ENCODE assay signal across 30 cellular contexts in genomic region chr12:10974965-10975364, GRCh38. TPM values are rescaled to one million over a fixed set of nuclear protein-coding genes. Genes with fewer than 3 reads are reported as not detected.
DNase-seq lines count a peak whose midpoint lies in the region; ATAC-seq, FAIRE-seq and TF ChIP-seq lines count a peak whose summit lies in the region.
"Had no signal": no experiment of that assay in that cellular context is flagged by ENCODE, and none has a peak within 500 bp of the region (broad histone marks: within the 10 kb centered on the region; RNA-seq: fewer than 3 reads in every experiment).

No MANE protein-coding gene starts in this region.

- H3K9me3 ChIP-seq in NT2/D1 (ENCODE audit: insufficient read depth, low read length) (0 out of 2 replicates have a peak, but pooled peaks cover 4% of the 10 kb centered on the region), H1 (ENCODE audit: insufficient read depth in 2 of 2, low read depth in 1 of 2, low read length in 1 of 2) (no peaks in the 10 kb centered on the region)
- H3K9me3 ChIP-seq: BE2C, BLaER1 had no signal

- no peak overlapping the region for H2AK5ac ChIP-seq in H1 (ENCODE audit: low read depth, low read length)

- H3K36me3 ChIP-seq in GM23338 (ENCODE audit: insufficient read depth): no peaks in the 10 kb centered on the region
- H3K36me3 ChIP-seq in NT2/D1 (ENCODE audit: insufficient read depth, insufficient read length, low read length): no peaks in the 10 kb centered on the region
- no peaks in the 10 kb centered on the region for H3K36me3 ChIP-seq in H1 (ENCODE audit: control insufficient read depth in 2 of 4, insufficient read depth in 4 of 4, low read length in 3 of 4)
- H3K36me3 ChIP-seq: BE2C, BLaER1 had no signal

- H3F3A ChIP-seq in GM23338 (replicated peaks; ENCODE audit: low read depth): no peaks in the 10 kb centered on the region

- H3K27me3 ChIP-seq in GM23338 (ENCODE audit: insufficient read depth) (no peaks in the 10 kb centered on the region), NT2/D1 (ENCODE audit: insufficient read depth, insufficient read length) (no peaks in the 10 kb centered on the region), H1 (replicated peaks in 1 of 4; ENCODE audit: control insufficient read depth in 3 of 4, extremely low read depth in 1 of 4, insufficient read depth in 3 of 4, low read length in 3 of 4) (no peaks in the 10 kb centered on the region)
- H3K27me3 ChIP-seq: BE2C, BLaER1 had no signal

- peaks cover 3% of the 10 kb centered on the region; the same call in 1 of the 2 replicates for H3K79me1 ChIP-seq in H1 (ENCODE audit: low read depth, low read length)

- peaks cover 43% of the 10 kb centered on the region for H3K4me1 Mint-ChIP-seq in GM23338
- H3K4me1 Mint-ChIP-seq: CD14-positive monocyte had no signal

- CTCF ChIA-PET in H1 (lab: Charles Lee; ENCODE audit: partially characterized antibody): no interaction called here

- no peak overlapping the region for H3K9ac ChIP-seq in NT2/D1 (ENCODE audit: insufficient read length, low read depth)
- H3K9ac ChIP-seq in H1 (replicated peaks in 1 of 4; ENCODE audit: extremely low read depth in 1 of 4, low read depth in 3 of 4, low read length in 3 of 4): no peak overlapping the region
- H3K9ac ChIP-seq: BLaER1 had no signal

- no peak for TF ChIP-seq EP300 in H1 (IDR thresholded peaks at IDR 0.05; ENCODE audit: borderline replicate concordance in 1 of 2, low read depth in 2 of 2, low read length in 2 of 2)

- H3K36me3 Mint-ChIP-seq in GM23338 (ENCODE audit: low read depth): no peaks in the 10 kb centered on the region

- H3K4me2 ChIP-seq in GM23338 (peak overlapping the region; percentile 24), H1 (ENCODE audit: insufficient read depth in 1 of 2, low read depth in 2 of 2, low read length in 2 of 2) (peak overlapping the region; percentile 7 to 49; a peak in 1 of 4 replicates)
- H3K4me2 ChIP-seq: BLaER1 had no signal

- H3K9me3 Mint-ChIP-seq in GM23338: no peaks in the 10 kb centered on the region
- H3K9me3 Mint-ChIP-seq: CD4-positive, alpha-beta memory T cell; CD8-positive, alpha-beta memory T cell had no signal

- H4K91ac ChIP-seq in H1 (replicated peaks; ENCODE audit: insufficient read length, low read length): no peak overlapping the region

- no peaks in the 10 kb centered on the region for H3K9me2 ChIP-seq in GM23338 (ENCODE audit: insufficient read depth)

- no peak overlapping the region for H2BK5ac ChIP-seq in H1 (ENCODE audit: low read depth, low read length)

- no peak overlapping the region for H2BK20ac ChIP-seq in H1 (ENCODE audit: low read length)

- ATAC-seq in GM23338: peak; percentile 78
- no peak for ATAC-seq in GM18858 (IDR thresholded peaks at IDR 0.05; ENCODE audit: unreplicated experiment)
- ATAC-seq: GM12878 had no signal

- no peak overlapping the region for H3K18ac ChIP-seq in H1 (ENCODE audit: extremely low read depth, low read length)

- peak overlapping the region; percentile 25 for H3K27ac Mint-ChIP-seq in GM23338
- H3K27ac Mint-ChIP-seq: CD14-positive monocyte; CD4-positive, CD25-positive, alpha-beta regulatory T cell; CD8-positive, alpha-beta memory T cell had no signal

- H3K4ac ChIP-seq in H1 (replicated peaks; ENCODE audit: insufficient read length, low read depth, low read length): no peak overlapping the region

- POLR2A ChIA-PET in H1 (lab: Charles Lee; ENCODE audit: partially characterized antibody): no interaction called here

- no peak overlapping the region for H2BK15ac ChIP-seq in H1 (ENCODE audit: low read length)

- no peak for FAIRE-seq in H1 (lab: Jason Lieb, UNC)
- FAIRE-seq: A204.1, GM12878, GM12892 had no signal

- peaks cover 3% of the 10 kb centered on the region for H3K27me3 Mint-ChIP-seq in GM23338 (ENCODE audit: insufficient read depth, low read depth, poor library complexity)

- no peak overlapping the region for H4K8ac ChIP-seq in H1 (ENCODE audit: extremely low read depth, insufficient read depth, low read length)

- no peak for TF ChIP-seq POLR2A in H1 (IDR thresholded peaks at IDR 0.05; ENCODE audit: control extremely low read depth in 1 of 2, low read depth in 2 of 2, low read length in 2 of 2)

- no peak overlapping the region for H2AFZ ChIP-seq in GM23338
- H2AFZ ChIP-seq in H1 (ENCODE audit: low read length): no peak overlapping the region

- no peak overlapping the region for H3K14ac ChIP-seq in H1 (ENCODE audit: insufficient read length)

- H2BK12ac ChIP-seq in H1 (ENCODE audit: low read depth, low read length): no peak overlapping the region

- TF ChIP-seq CTCF in GM23338 (conservative IDR thresholded peaks at IDR 0.05; ENCODE audit: low read depth in 2 of 2) (no peak), H1 (IDR thresholded peaks at IDR 0.05; ENCODE audit: control extremely low read depth in 1 of 3, insufficient read depth in 1 of 3, low read depth in 1 of 3, low read length in 3 of 3) (no peak)

- H4K20me1 ChIP-seq in GM23338 (replicated peaks; ENCODE audit: insufficient read depth): peaks cover 5% of the 10 kb centered on the region
- peaks cover 0 to 2% of the 10 kb centered on the region in 2 experiments for H4K20me1 ChIP-seq in H1 (replicated peaks in 1 of 2; ENCODE audit: control insufficient read depth in 1 of 2, insufficient read depth in 2 of 2, low read length in 2 of 2)

- peak overlapping the region; percentile 43; the same call in 1 of the 2 replicates for H3K27ac ChIP-seq in GM23338 (ENCODE audit: low read depth)
- H3K27ac ChIP-seq in H1 (ENCODE audit: low read depth, low read length): no peak overlapping the region
- H3K27ac ChIP-seq: BLaER1 had no signal

- H3K23ac ChIP-seq in H1 (ENCODE audit: insufficient read length): no peak overlapping the region

- no peak overlapping the region for H3K4me3 Mint-ChIP-seq in GM23338
- H3K4me3 Mint-ChIP-seq: CD14-positive monocyte; CD4-positive, alpha-beta memory T cell had no signal

- H3K4me3 ChIP-seq in GM23338: no peak overlapping the region
- no peak overlapping the region for H3K4me3 ChIP-seq in NT2/D1 (ENCODE audit: insufficient read length, low read depth)
- H3K4me3 ChIP-seq in H1 (ENCODE audit: extremely low read depth in 1 of 4, insufficient read depth in 2 of 4, low read depth in 3 of 4, low read length in 4 of 4): no peak overlapping the region
- H3K4me3 ChIP-seq: BLaER1, GM12878 had no signal

- no peak overlapping the region for H3K56ac ChIP-seq in H1 (replicated peaks; ENCODE audit: insufficient read length, low read depth, low read length)

- no peak overlapping the region for H2BK120ac ChIP-seq in H1 (replicated peaks; ENCODE audit: low read depth, low read length)

- no peaks in the 10 kb centered on the region for H3K23me2 ChIP-seq in H1 (ENCODE audit: low read depth, low read length)

- no peak for TF ChIP-seq RAD21 in H1 (IDR thresholded peaks at IDR 0.05 in 1 of 2, conservative IDR thresholded peaks at IDR 0.05 in 1 of 2; ENCODE audit: low read depth in 2 of 2, low read length in 2 of 2)

- 39% methylated on average over 3 of the region's 3 CpGs; no CpG with 5 or more reads in 1 of the 2 experiments for WGBS in H1 (ENCODE audit: extremely low coverage in 1 of 2, insufficient coverage in 1 of 2, insufficient read length in 1 of 2, insufficient replicate concordance in 2 of 2, low coverage in 1 of 2, low lambda C conversion rate in 2 of 2, missing lambda C conversion rate in 1 of 2), 2 experiments

- H3K79me2 ChIP-seq in GM23338 (replicated peaks; ENCODE audit: insufficient read depth) (no peaks in the 10 kb centered on the region), H1 (ENCODE audit: control insufficient read depth in 1 of 2, insufficient read depth in 2 of 2, low read length in 2 of 2) (no peaks in the 10 kb centered on the region; a peak in 1 of 4 replicates)

- H4K5ac ChIP-seq in H1 (ENCODE audit: insufficient read length, low read depth, low read length): no peak overlapping the region

- H3K4me1 ChIP-seq in GM23338 (ENCODE audit: insufficient read depth) (peaks cover 47% of the 10 kb centered on the region), NT2/D1 (ENCODE audit: insufficient read depth, insufficient read length) (no peaks in the 10 kb centered on the region), H1 (replicated peaks in 1 of 4; ENCODE audit: control insufficient read depth in 3 of 4, insufficient read depth in 4 of 4, low read length in 3 of 4) (peaks cover 0 to 5% (median 2%) of the 10 kb centered on the region in 4 experiments; a peak in 3 of 7 replicates)
- H3K4me1 ChIP-seq: BLaER1 had no signal

- peak; percentile 17 for DNase-seq in GM23338 (ENCODE audit: low spot score)
- peak; percentile 51 for DNase-seq in NT2/D1 (ENCODE audit: low read depth, low spot score)
- DNase-seq in H1 (ENCODE audit: low read depth in 1 of 2, low spot score in 2 of 2): no peak
- DNase-seq in activated CD4-positive, alpha-beta T cell treated with anti-CD3 and anti-CD28 coated beads for 1 hour: no peak
- DNase-seq in NCI-H1105 treated with DMSO at 0.1 percent for 48 hours (lab: John Stamatoyannopoulos, UW): no peak
- DNase-seq in stimulated activated CD4-positive, alpha-beta T cell treated with anti-CD3 and anti-CD28 coated beads, Interleukin-1b, Interleukin-23, amount 100 ng/mL, for 48 hours: no peak
- DNase-seq: 8988T; ACHN; BE2C; C1 segment of cervical spinal cord; CD4-positive, alpha-beta memory T cell; CD4-positive, CD25-positive, alpha-beta regulatory T cell; CD8-positive, alpha-beta memory T cell; COR-L47; DMS 273 treated with DMSO at 0.1 percent for 48 hours; DMS153; DMS53; DMS79; DND-41; EL; GDM1 had no signal

RNA-seq across cellular contexts. Expression of gene TAS2R50, which starts 11.7 kb away (rescaled TPM):
- total RNA-seq in GM23338 (2014; rRNA removed; shearing (Covaris generic)): 3.4 and 5.7 TPM in 2 replicates
- not detected in 2 replicates for polyA plus RNA-seq in GM23338 (2016; fragmentation: Nextera tagmentation; extraction: Ambion mirVana)
- total RNA-seq in H1 (2021; fragmentation: NEBNext Ultra II Directional; extraction: Animal tissue kit (Norgen Biotek cat#: 25700)): 0.33 and 0.50 TPM in 2 replicates
- polyA plus RNA-seq in H1 (2011; rRNA removed): 0.11 TPM in 1 of 2 replicates, not detected in the other
- 0.13 TPM for polyA plus RNA-seq in H1 (2011; cell fraction: cytosol; rRNA removed)
- 0.50 TPM for polyA plus RNA-seq in H1 (2011; cell fraction: nucleus; rRNA removed)
- polyA plus RNA-seq in H1 (2012, experiment 1 of 2): not detected in 4 replicates
- not detected for polyA plus RNA-seq in H1 (2012, experiment 2 of 2)
- polyA plus RNA-seq in H1 (2013, experiment 1 of 2): 0.06 TPM
- 0.06 TPM for polyA plus RNA-seq in H1 (2013, experiment 2 of 2)
- polyA minus RNA-seq in H1 (2011; rRNA and poly(A)+ RNA removed): 4.2 and 6.6 TPM in 2 replicates
- polyA minus RNA-seq in H1 (2011; cell fraction: cytosol; rRNA and poly(A)+ RNA removed): not detected
- 26.4 TPM for polyA minus RNA-seq in H1 (2011; cell fraction: nucleus; rRNA and poly(A)+ RNA removed)
- total RNA-seq: G401 had no signal
- polyA plus RNA-seq: CD14-positive monocyte; CD4-positive, alpha-beta memory T cell; CD4-positive, CD25-positive, alpha-beta regulatory T cell; CD8-positive, alpha-beta memory T cell had no signal

RNA-seq across cellular contexts. Expression of gene TAS2R20, which starts 23.1 kb away (rescaled TPM):
- total RNA-seq in GM23338 (2014; rRNA removed; shearing (Covaris generic)): 3.9 and 6.0 TPM in 2 replicates
- polyA plus RNA-seq in GM23338 (2016; fragmentation: Nextera tagmentation; extraction: Ambion mirVana) (not detected in 2 replicates), H1 (2011; rRNA removed) (0.17 and 0.57 TPM in 2 replicates)
- total RNA-seq in H1 (2021; fragmentation: NEBNext Ultra II Directional; extraction: Animal tissue kit (Norgen Biotek cat#: 25700)): 0.54 and 0.71 TPM in 2 replicates
- 0.41 TPM for polyA plus RNA-seq in H1 (2011; cell fraction: cytosol; rRNA removed)
- polyA plus RNA-seq in H1 (2011; cell fraction: nucleus; rRNA removed): 1.2 TPM
- 0.17 to 0.31 TPM (median 0.25 TPM) in 3 of 4 replicates, not detected in the other for polyA plus RNA-seq in H1 (2012, experiment 1 of 2)
- polyA plus RNA-seq in H1 (2012, experiment 2 of 2): not detected
- polyA plus RNA-seq in H1 (2013, experiment 1 of 2): 0.22 TPM
- 0.15 TPM for polyA plus RNA-seq in H1 (2013, experiment 2 of 2)
- polyA minus RNA-seq in H1 (2011; rRNA and poly(A)+ RNA removed): 6.1 and 7.9 TPM in 2 replicates
- polyA minus RNA-seq in H1 (2011; cell fraction: cytosol; rRNA and poly(A)+ RNA removed): 1.9 TPM
- 23.9 TPM for polyA minus RNA-seq in H1 (2011; cell fraction: nucleus; rRNA and poly(A)+ RNA removed)
- total RNA-seq: Daoy had no signal
- polyA plus RNA-seq: CD14-positive monocyte; CD8-positive, alpha-beta memory T cell had no signal

RNA-seq across cellular contexts. Expression of gene TAS2R14, which starts 35.9 kb away (rescaled TPM):
- 4.9 and 5.9 TPM in 2 replicates for total RNA-seq in GM23338 (2014; rRNA removed; shearing (Covaris generic))
- polyA plus RNA-seq in GM23338 (2016; fragmentation: Nextera tagmentation; extraction: Ambion mirVana): 1.1 and 2.6 TPM in 2 replicates
- 0.78 and 0.80 TPM in 2 replicates for total RNA-seq in H1 (2021; fragmentation: NEBNext Ultra II Directional; extraction: Animal tissue kit (Norgen Biotek cat#: 25700))
- polyA plus RNA-seq in H1 (2011; rRNA removed): 0.67 and 1.1 TPM in 2 replicates
- polyA plus RNA-seq in H1 (2011; cell fraction: cytosol; rRNA removed): 0.90 TPM
- 1.9 TPM for polyA plus RNA-seq in H1 (2011; cell fraction: nucleus; rRNA removed)
- polyA plus RNA-seq in H1 (2012, experiment 1 of 2): 0.27 to 0.68 TPM (median 0.44 TPM) in 4 replicates
- 0.14 TPM for polyA plus RNA-seq in H1 (2012, experiment 2 of 2)
- 0.47 TPM for polyA plus RNA-seq in H1 (2013, experiment 1 of 2)
- 0.33 TPM for polyA plus RNA-seq in H1 (2013, experiment 2 of 2)
- 3.5 and 4.0 TPM in 2 replicates for polyA minus RNA-seq in H1 (2011; rRNA and poly(A)+ RNA removed)
- polyA minus RNA-seq in H1 (2011; cell fraction: cytosol; rRNA and poly(A)+ RNA removed): 1.5 TPM
- 22.6 TPM for polyA minus RNA-seq in H1 (2011; cell fraction: nucleus; rRNA and poly(A)+ RNA removed)
- total RNA-seq: Daoy had no signal

RNA-seq across cellular contexts. Expression of gene PRH2, which starts 45.9 kb away (rescaled TPM):
- total RNA-seq in GM23338 (2014; rRNA removed; shearing (Covaris generic)): 0.69 TPM in 1 of 2 replicates, not detected in the other
- 0.36 TPM in 1 of 2 replicates, not detected in the other for polyA plus RNA-seq in GM23338 (2016; fragmentation: Nextera tagmentation; extraction: Ambion mirVana)
- total RNA-seq in H1 (2021; fragmentation: NEBNext Ultra II Directional; extraction: Animal tissue kit (Norgen Biotek cat#: 25700)): not detected in 2 replicates
- 0.16 TPM in 1 of 2 replicates, not detected in the other for polyA plus RNA-seq in H1 (2011; rRNA removed)
- 0.43 TPM for polyA plus RNA-seq in H1 (2011; cell fraction: cytosol; rRNA removed)
- 0.46 TPM for polyA plus RNA-seq in H1 (2011; cell fraction: nucleus; rRNA removed)
- polyA plus RNA-seq in H1 (2012, experiment 1 of 2): 0.35 TPM in 1 of 4 replicates, not detected in the others
- polyA plus RNA-seq in H1 (2012, experiment 2 of 2): not detected
- polyA plus RNA-seq in H1 (2013, experiment 1 of 2): not detected
- not detected for polyA plus RNA-seq in H1 (2013, experiment 2 of 2)
- polyA minus RNA-seq in H1 (2011; rRNA and poly(A)+ RNA removed): 0.61 and 1.7 TPM in 2 replicates
- not detected for polyA minus RNA-seq in H1 (2011; cell fraction: cytosol; rRNA and poly(A)+ RNA removed)
- polyA minus RNA-seq in H1 (2011; cell fraction: nucleus; rRNA and poly(A)+ RNA removed): 5.8 TPM
- total RNA-seq: A673; CD4-positive, alpha-beta memory T cell; CD4-positive, CD25-positive, alpha-beta regulatory T cell; CD8-positive, alpha-beta memory T cell; Daoy; G401; GM12878 had no signal
- polyA plus RNA-seq: CD14-positive monocyte; CD4-positive, alpha-beta memory T cell; CD4-positive, CD25-positive, alpha-beta regulatory T cell; CD8-positive, alpha-beta memory T cell had no signal

RNA-seq across cellular contexts. Expression of gene TAS2R19, which starts 47.5 kb away (rescaled TPM):
- 6.0 and 8.6 TPM in 2 replicates for total RNA-seq in GM23338 (2014; rRNA removed; shearing (Covaris generic))
- polyA plus RNA-seq in GM23338 (2016; fragmentation: Nextera tagmentation; extraction: Ambion mirVana) (0.21 TPM in 1 of 2 replicates, not detected in the other), H1 (2011; rRNA removed) (0.35 and 0.97 TPM in 2 replicates)
- 0.99 and 1.1 TPM in 2 replicates for total RNA-seq in H1 (2021; fragmentation: NEBNext Ultra II Directional; extraction: Animal tissue kit (Norgen Biotek cat#: 25700))
- 0.57 TPM for polyA plus RNA-seq in H1 (2011; cell fraction: cytosol; rRNA removed)
- polyA plus RNA-seq in H1 (2011; cell fraction: nucleus; rRNA removed): 1.6 TPM
- polyA plus RNA-seq in H1 (2012, experiment 1 of 2): 0.25 to 0.34 TPM (median 0.32 TPM) in 3 of 4 replicates, not detected in the other
- polyA plus RNA-seq in H1 (2012, experiment 2 of 2): not detected
- 0.14 TPM for polyA plus RNA-seq in H1 (2013, experiment 1 of 2)
- 0.13 TPM for polyA plus RNA-seq in H1 (2013, experiment 2 of 2)
- 17.9 and 18.4 TPM in 2 replicates for polyA minus RNA-seq in H1 (2011; rRNA and poly(A)+ RNA removed)
- polyA minus RNA-seq in H1 (2011; cell fraction: cytosol; rRNA and poly(A)+ RNA removed): not detected
- polyA minus RNA-seq in H1 (2011; cell fraction: nucleus; rRNA and poly(A)+ RNA removed): 73.8 TPM
- total RNA-seq: Daoy, G401 had no signal
- polyA plus RNA-seq: CD14-positive monocyte; CD4-positive, alpha-beta memory T cell had no signal

Comparison
In these comparisons a context has a peak if more than half of its experiments do, and no peak if none do; other contexts are left out.
1. DNase-seq: peak in GM23338 (single experiment) and NT2/D1 (single experiment); none in H1 (0 of 2), activated CD4-positive, alpha-beta T cell treated with anti-CD3 and anti-CD28 coated beads for 1 hour (single experiment), NCI-H1105 treated with DMSO at 0.1 percent for 48 hours (single experiment) and stimulated activated CD4-positive, alpha-beta T cell treated with anti-CD3 and anti-CD28 coated beads, Interleukin-1b, Interleukin-23, amount 100 ng/mL, for 48 hours (single experiment).